In the genomic region with DNA sequence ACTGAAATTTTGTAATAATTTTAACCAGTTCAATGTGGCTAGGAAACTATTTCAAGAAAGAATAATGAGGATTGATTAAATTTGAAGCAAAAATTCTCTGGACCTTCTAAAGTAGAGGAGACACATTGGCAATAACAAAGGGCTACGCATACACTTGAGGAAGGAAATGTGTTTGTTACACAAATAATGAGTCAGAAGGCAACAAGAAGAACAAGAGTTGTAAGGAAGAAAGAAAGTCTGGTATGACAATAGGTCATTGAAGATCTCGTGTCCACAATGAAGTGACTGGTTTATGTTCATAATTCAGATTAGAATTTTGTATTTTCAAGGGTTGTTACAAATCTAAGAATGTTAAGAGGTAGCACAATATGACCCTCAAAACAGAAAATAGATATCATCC, we compare ENCODE assay signal across 2 cellular contexts.
A peak's percentile ranks its signal among the peaks of the same experiment; 100 is the strongest.
TF ChIP-seq lines count a peak whose summit lies in the region.

No MANE protein-coding gene starts in this region.

TF ChIP-seq in endothelial cell of umbilical vein, 7 proteins besides CTCF, POLR2A, EP300 and RAD21:
- TF ChIP-seq EZH2 (IDR thresholded peaks at IDR 0.05; ENCODE audit: borderline replicate concordance, low read depth, low read length, severe bottlenecking) (no peak), FOS (IDR thresholded peaks at IDR 0.05; ENCODE audit: borderline replicate concordance, insufficient read depth, low read length) (peak; percentile 90), POLR2AphosphoS5 (IDR thresholded peaks at IDR 0.05; ENCODE audit: insufficient read depth, low read depth, low read length) (peak; percentile 70), MYC (IDR thresholded peaks at IDR 0.05; ENCODE audit: low read depth, low read length) (no peak), JUN (IDR thresholded peaks at IDR 0.05; ENCODE audit: borderline replicate concordance, insufficient read depth, insufficient read length, low read depth) (peak; percentile 95), GATA2 (IDR thresholded peaks at IDR 0.05; ENCODE audit: insufficient read depth, insufficient read length, low read depth, low read length) (no peak)
- TF ChIP-seq, protein P1, sequence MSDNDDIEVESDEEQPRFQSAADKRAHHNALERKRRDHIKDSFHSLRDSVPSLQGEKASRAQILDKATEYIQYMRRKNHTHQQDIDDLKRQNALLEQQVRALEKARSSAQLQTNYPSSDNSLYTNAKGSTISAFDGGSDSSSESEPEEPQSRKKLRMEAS (IDR thresholded peaks at IDR 0.05; ENCODE audit: insufficient read depth, insufficient read length) = no peak

TF ChIP-seq in HepG2, 621 proteins besides CTCF, POLR2A, EP300 and RAD21:
- no peak for TF ChIP-seq SNRNP70 (IDR thresholded peaks at IDR 0.05; ENCODE audit: low read depth, low read length)
- no peak for TF ChIP-seq GABPA (IDR thresholded peaks at IDR 0.05; ENCODE audit: low read depth, low read length)
- TF ChIP-seq GABPA (CRISPR knock-in tag; IDR thresholded peaks at IDR 0.05; ENCODE audit: low read depth) = no peak
